In the genomic region with DNA sequence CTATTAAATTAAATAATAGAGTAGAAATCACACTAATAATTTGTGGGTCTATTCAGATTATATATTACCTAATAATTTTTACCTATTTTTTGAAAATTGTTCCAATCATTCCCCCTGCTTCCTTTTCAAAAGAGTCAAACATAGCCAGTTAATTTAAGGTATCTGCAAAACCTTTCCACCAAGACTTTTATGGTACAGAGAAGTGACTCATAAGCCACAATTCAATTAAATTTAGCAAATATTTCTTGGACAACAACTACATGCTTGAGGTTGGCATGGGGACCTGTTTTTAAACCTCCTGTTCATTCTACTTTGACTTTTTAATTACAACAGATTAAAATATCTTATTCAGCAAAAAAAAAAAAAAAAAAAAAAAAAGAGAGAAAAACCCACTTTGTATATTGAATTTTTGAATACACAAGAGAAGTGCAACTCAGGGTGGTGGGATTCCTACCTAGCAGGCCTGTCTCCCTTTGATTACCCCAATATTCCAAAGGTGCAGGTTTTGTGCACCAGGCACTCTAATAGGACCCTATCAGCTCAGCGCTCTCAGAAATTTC, we compare ENCODE assay signal across 1 cellular context.
TF ChIP-seq lines count a peak whose summit lies in the region.

No MANE protein-coding gene starts in this region.

TF ChIP-seq in K562, 482 proteins besides CTCF, POLR2A, EP300 and RAD21 (continued from another document):
- TF ChIP-seq ZNF316 (IDR thresholded peaks at IDR 0.05) (peak; percentile 75), MAFK (IDR thresholded peaks at IDR 0.05; ENCODE audit: low read length) (peak; percentile 31; the same call in 1 of the 2 replicates), MAFG (tag; conservative IDR thresholded peaks at IDR 0.05) (peak; percentile 50), MEIS2 (IDR thresholded peaks at IDR 0.05; ENCODE audit: partially characterized antibody) (no peak), C11orf30 (IDR thresholded peaks at IDR 0.05; ENCODE audit: low read depth) (peak; percentile 22; the same call in 1 of the 2 replicates)
- TF ChIP-seq, protein P1, sequence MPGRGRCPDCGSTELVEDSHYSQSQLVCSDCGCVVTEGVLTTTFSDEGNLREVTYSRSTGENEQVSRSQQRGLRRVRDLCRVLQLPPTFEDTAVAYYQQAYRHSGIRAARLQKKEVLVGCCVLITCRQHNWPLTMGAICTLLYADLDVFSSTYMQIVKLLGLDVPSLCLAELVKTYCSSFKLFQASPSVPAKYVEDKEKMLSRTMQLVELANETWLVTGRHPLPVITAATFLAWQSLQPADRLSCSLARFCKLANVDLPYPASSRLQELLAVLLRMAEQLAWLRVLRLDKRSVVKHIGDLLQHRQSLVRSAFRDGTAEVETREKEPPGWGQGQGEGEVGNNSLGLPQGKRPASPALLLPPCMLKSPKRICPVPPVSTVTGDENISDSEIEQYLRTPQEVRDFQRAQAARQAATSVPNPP (IDR thresholded peaks at IDR 0.05; ENCODE audit: borderline replicate concordance, insufficient read depth, insufficient read length): no peak
- TF ChIP-seq, protein P2, sequence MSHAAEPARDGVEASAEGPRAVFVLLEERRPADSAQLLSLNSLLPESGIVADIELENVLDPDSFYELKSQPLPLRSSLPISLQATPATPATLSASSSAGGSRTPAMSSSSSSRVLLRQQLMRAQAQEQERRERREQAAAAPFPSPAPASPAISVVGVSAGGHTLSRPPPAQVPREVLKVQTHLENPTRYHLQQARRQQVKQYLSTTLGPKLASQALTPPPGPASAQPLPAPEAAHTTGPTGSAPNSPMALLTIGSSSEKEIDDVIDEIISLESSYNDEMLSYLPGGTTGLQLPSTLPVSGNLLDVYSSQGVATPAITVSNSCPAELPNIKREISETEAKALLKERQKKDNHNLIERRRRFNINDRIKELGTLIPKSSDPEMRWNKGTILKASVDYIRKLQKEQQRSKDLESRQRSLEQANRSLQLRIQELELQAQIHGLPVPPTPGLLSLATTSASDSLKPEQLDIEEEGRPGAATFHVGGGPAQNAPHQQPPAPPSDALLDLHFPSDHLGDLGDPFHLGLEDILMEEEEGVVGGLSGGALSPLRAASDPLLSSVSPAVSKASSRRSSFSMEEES (CRISPR knock-in tag; IDR thresholded peaks at IDR 0.05): no peak
TF ChIP-seq in K562: peak in this region for 5.
